18 cellular contexts compared by ENCODE assay signal in the genomic region with DNA sequence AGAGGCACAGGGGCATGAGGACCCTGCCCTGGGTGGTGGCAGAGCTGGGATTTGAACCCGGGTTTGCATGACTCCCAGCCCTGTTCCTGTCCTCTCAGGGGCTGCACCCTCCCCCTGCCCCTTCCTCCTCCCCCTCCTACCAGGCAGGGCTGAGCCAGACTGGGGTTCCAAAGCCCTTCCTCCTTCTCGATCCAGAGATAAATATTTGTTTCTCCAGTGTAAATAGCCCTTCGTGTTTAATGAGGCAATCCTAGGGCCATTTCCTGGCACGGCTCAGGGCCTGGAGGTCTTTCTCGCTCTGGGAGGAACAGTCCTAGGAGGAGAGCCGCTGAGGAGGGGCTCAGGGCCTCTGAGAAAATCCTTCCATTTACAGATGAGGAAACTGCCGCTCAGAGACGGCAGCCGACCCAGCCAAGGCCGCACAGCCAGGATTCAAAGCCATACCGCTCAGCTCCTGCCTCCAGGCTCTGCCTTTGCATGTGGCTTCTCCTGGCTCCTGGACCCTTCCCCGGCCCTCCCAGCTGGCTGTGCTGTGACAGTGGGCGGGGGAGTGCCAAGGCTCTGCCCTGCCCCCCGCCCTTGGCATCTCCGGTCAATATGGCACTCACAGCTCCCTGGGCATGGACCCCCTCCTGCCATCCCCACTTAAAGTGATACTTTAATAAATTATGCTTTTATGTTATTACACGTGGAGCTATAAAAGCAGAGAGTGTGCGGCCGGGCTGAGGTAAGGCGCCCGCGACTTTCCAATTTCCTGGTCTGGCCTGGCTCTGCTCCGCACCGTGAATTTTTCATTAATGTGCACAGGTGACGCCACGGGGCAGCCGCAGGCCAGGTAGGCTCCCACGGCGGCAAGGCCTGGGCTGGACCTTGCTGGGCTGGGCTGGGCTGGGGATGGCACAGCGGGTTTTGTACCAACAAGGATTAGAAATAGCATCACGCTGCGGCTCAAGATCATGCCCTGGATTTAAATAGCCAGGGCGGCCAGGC.
DNase-seq lines count a peak whose midpoint lies in the region; ATAC-seq and TF ChIP-seq lines count a peak whose summit lies in the region.
"Had no signal": no experiment of that assay in that cellular context is flagged by ENCODE, and none has a peak within 500 bp of the region (broad histone marks: within the 10 kb centered on the region; RNA-seq: fewer than 3 reads in every experiment).

No MANE protein-coding gene starts in this region.

- H3K27me3 ChIP-seq in colonic mucosa: no peaks in the 10 kb centered on the region
- peaks cover 0 to 54% (median 52%) of the 10 kb centered on the region in 3 experiments for H3K27me3 ChIP-seq in neuronal stem cell (ENCODE audit: control insufficient read depth in 3 of 3, insufficient read depth in 3 of 3, low read depth in 1 of 3, low read length in 3 of 3)
- H3K27me3 ChIP-seq: brain microvascular endothelial cell had no signal

- H3K27ac ChIP-seq in colonic mucosa (peak overlapping the region; percentile 78), neuronal stem cell (replicated peaks; ENCODE audit: low read length) (no peak overlapping the region)
- H3K27ac ChIP-seq: brain microvascular endothelial cell, esophagus squamous epithelium, RWPE1, thoracic aorta had no signal

- H2BK120ac ChIP-seq in neuronal stem cell (ENCODE audit: low read depth, low read length): no peak overlapping the region

- TF ChIP-seq CTCF in colonic mucosa (IDR thresholded peaks at IDR 0.05) (no peak), mucosa of descending colon (IDR thresholded peaks at IDR 0.05) (no peak)

- ATAC-seq in mucosa of descending colon (peak; percentile 67), GM18505 (IDR thresholded peaks at IDR 0.05; ENCODE audit: unreplicated experiment) (no peak)

- no peak overlapping the region for H3K18ac ChIP-seq in neuronal stem cell (ENCODE audit: low read length)

- DNase-seq in DMS153 treated with DMSO at 0.1 percent for 48 hours (lab: John Stamatoyannopoulos, UW; ENCODE audit: unreplicated experiment) (peak; percentile 50), NCI-H2029 (lab: John Stamatoyannopoulos, UW) (peak; percentile 86), colonic mucosa (peak; percentile 78), mucosa of descending colon (peak in 2 of 3 donors; percentile 72 to 76), neuronal stem cell (ENCODE audit: low spot score) (no peak), NCI-H1694 treated with DMSO at 0.1 percent for 48 hours (lab: John Stamatoyannopoulos, UW) (no peak), dermis blood vessel endothelial cell (no peak)
- DNase-seq: activated CD4-positive, alpha-beta memory T cell treated with anti-CD3 and anti-CD28 coated beads for 36 hours; activated naive CD8-positive, alpha-beta T cell treated with anti-CD3 and anti-CD28 coated beads for 36 hours; activated T-cell treated with anti-CD3 and anti-CD28 coated beads, Interleukin-2, amount 50 U/mL, for 24 hours; AML-193; brain microvascular endothelial cell; esophagus squamous epithelium; NCI-H1105 treated with DMSO at 0.1 percent for 48 hours; stimulated activated CD4-positive, alpha-beta T cell treated with anti-CD3 and anti-CD28 coated beads, Interleukin-2, amount 100 ng/mL, for 48 hours had no signal

- intact Hi-C loops in colonic mucosa (cut with DNase I): no loop called here
- intact Hi-C loops in mucosa of descending colon (cut with DNase I, micrococcal nuclease): no loop called here

- H3K4ac ChIP-seq in neuronal stem cell (ENCODE audit: low read length): no peak overlapping the region

- TF ChIP-seq POLR2A in GM18505 (IDR thresholded peaks at IDR 0.05; ENCODE audit: borderline replicate concordance, extremely low read depth, insufficient read depth, insufficient read length): no peak

- H3K4me1 ChIP-seq in colonic mucosa: peaks cover 9% of the 10 kb centered on the region
- peaks cover 49% of the 10 kb centered on the region for H3K4me1 ChIP-seq in mucosa of descending colon (ENCODE audit: low read depth)
- peaks cover 1 to 4% of the 10 kb centered on the region in 2 donors for H3K4me1 ChIP-seq in neuronal stem cell (ENCODE audit: control insufficient read depth in 2 of 2, insufficient read depth in 1 of 2, low read depth in 1 of 2, low read length in 2 of 2)

- no peak overlapping the region for H2BK12ac ChIP-seq in neuronal stem cell (ENCODE audit: low read length)

- H3K4me3 ChIP-seq in colonic mucosa (no peak overlapping the region), mucosa of descending colon (no peak overlapping the region), neuronal stem cell (ENCODE audit: low read length in 2 of 2) (peak overlapping the region in 1 of 2 donors; percentile 38)
- H3K4me3 ChIP-seq: esophagus squamous epithelium, thoracic aorta had no signal

- no peaks in the 10 kb centered on the region for H3K36me3 ChIP-seq in colonic mucosa
- H3K36me3 ChIP-seq in mucosa of descending colon (ENCODE audit: low read depth): no peaks in the 10 kb centered on the region
- H3K36me3 ChIP-seq in neuronal stem cell (replicated peaks in 1 of 2; ENCODE audit: control insufficient read depth in 2 of 2, insufficient read depth in 2 of 2, low read length in 2 of 2): no peaks in the 10 kb centered on the region
- H3K36me3 ChIP-seq: brain microvascular endothelial cell, esophagus squamous epithelium, thoracic aorta had no signal

- H3K9me3 ChIP-seq in colonic mucosa: no peaks in the 10 kb centered on the region
- H3K9me3 ChIP-seq in mucosa of descending colon: no peaks in the 10 kb centered on the region
- no peaks in the 10 kb centered on the region for H3K9me3 ChIP-seq in neuronal stem cell (replicated peaks in 1 of 2; ENCODE audit: control insufficient read depth in 2 of 2, insufficient read depth in 1 of 2, low read depth in 1 of 2, low read length in 2 of 2)
- H3K9me3 ChIP-seq: esophagus squamous epithelium, thoracic aorta had no signal

- H3K14ac ChIP-seq in neuronal stem cell (ENCODE audit: low read length): no peak overlapping the region

- H3K9ac ChIP-seq in colonic mucosa (ENCODE audit: low read depth in 2 of 2, low read length in 2 of 2) (peak overlapping the region; percentile 44 to 58), neuronal stem cell (ENCODE audit: low read depth, low read length, poor library complexity) (no peak overlapping the region)

- H2AFZ ChIP-seq in neuronal stem cell (ENCODE audit: low read length): no peak overlapping the region

- H4K91ac ChIP-seq in neuronal stem cell (ENCODE audit: low read depth, low read length, poor library complexity): no peak overlapping the region

- no peak overlapping the region for H2BK5ac ChIP-seq in neuronal stem cell (ENCODE audit: low read length)

- no CpG with 5 or more reads among the region's 32 CpGs for WGBS in neuronal stem cell (ENCODE audit: extremely low coverage in 2 of 2, insufficient read length in 2 of 2, insufficient replicate concordance in 1 of 2), 2 donors

- H3K79me1 ChIP-seq in neuronal stem cell (ENCODE audit: low read depth, low read length): no peaks in the 10 kb centered on the region

- H3K23ac ChIP-seq in neuronal stem cell (ENCODE audit: low read depth, low read length, poor library complexity): no peak overlapping the region

- H3K4me2 ChIP-seq in neuronal stem cell (ENCODE audit: insufficient read depth, low read length, poor library complexity, severe bottlenecking): no peak overlapping the region

- H2AK5ac ChIP-seq in neuronal stem cell (ENCODE audit: low read depth, low read length): no peak overlapping the region

- H4K8ac ChIP-seq in neuronal stem cell (ENCODE audit: low read depth, low read length): no peak overlapping the region

- no peak overlapping the region for H2BK15ac ChIP-seq in neuronal stem cell (ENCODE audit: low read length)

Comparison
In these comparisons a context has a peak if more than half of its experiments do, and no peak if none do; other contexts are left out.
1. DNase-seq: peak in DMS153 treated with DMSO at 0.1 percent for 48 hours (single experiment), NCI-H2029 (single experiment), colonic mucosa (single experiment) and mucosa of descending colon (2 of 3); none in neuronal stem cell (single experiment), NCI-H1694 treated with DMSO at 0.1 percent for 48 hours (single experiment) and dermis blood vessel endothelial cell (single experiment).